Comparison of ENCODE assay signal across 15 cellular contexts in the genomic region with DNA sequence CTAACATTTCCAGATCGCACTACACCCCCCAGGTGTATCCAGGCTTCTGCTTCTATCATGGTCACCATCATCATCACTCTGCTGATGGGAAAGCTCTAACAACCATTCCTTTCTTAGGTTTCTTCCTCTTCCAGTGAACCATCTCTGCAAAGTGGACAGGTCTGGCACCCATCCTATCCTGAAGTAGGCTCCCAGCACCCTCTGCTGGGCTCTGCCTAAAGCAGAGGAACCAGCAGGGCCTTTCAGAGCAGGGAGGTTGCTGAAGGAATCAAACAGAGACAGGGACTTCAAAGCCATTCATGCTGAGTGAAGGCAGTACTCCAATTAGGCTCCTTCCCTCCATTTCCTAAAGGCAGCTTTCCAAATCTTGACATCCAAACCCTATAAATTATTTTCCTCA. TPM values are rescaled to one million over a fixed set of nuclear protein-coding genes. Genes with fewer than 3 reads are reported as not detected.
DNase-seq lines count a peak whose midpoint lies in the region; ATAC-seq, FAIRE-seq and TF ChIP-seq lines count a peak whose summit lies in the region.
"Had no signal": no experiment of that assay in that cellular context is flagged by ENCODE, and none has a peak within 500 bp of the region (broad histone marks: within the 10 kb centered on the region; RNA-seq: fewer than 3 reads in every experiment).

No MANE protein-coding gene starts in this region.

- no peak for TF ChIP-seq RAD21 in HepG2 (CRISPR knock-in tag; IDR thresholded peaks at IDR 0.05)

- H2AFZ ChIP-seq in HepG2 (ENCODE audit: low read length), result no peak overlapping the region

- no peaks in the 10 kb centered on the region for H3K79me2 ChIP-seq in HepG2 (ENCODE audit: insufficient read depth, low read length)

- TF ChIP-seq EP300 in HepG2 (IDR thresholded peaks at IDR 0.05; ENCODE audit: low read depth in 2 of 2, low read length in 2 of 2) (no peak), HepG2 (CRISPR knock-in tag; IDR thresholded peaks at IDR 0.05; ENCODE audit: borderline replicate concordance) (no peak)

- no peak overlapping the region for H3K27ac Mint-ChIP-seq in chondrocyte (ENCODE audit: unreplicated experiment)
- no peak overlapping the region for H3K27ac Mint-ChIP-seq in stimulated activated effector memory CD8-positive, alpha-beta T cell treated with anti-CD3 and anti-CD28 coated beads, Interleukin-12 subunit alpha, Interleukin-12 subunit beta, amount 100 ng/mL, for 72 hours
- H3K27ac Mint-ChIP-seq: T-helper 1 cell treated with Interleukin-12 subunit alpha and Interleukin-12 subunit beta and Interleukin-4 antibody, amounts not matched to agents 30 μg/mL and 1 μg/mL, for 36 hours had no signal

- H3K27ac ChIP-seq in HepG2 (ENCODE audit: extremely low read length, insufficient read depth, low read length), result no peak overlapping the region
- H3K27ac ChIP-seq in right lobe of liver, result no peak overlapping the region
- H3K27ac ChIP-seq: cardiac muscle cell, gastroesophageal sphincter had no signal

- no peak overlapping the region for H3K4me2 ChIP-seq in HepG2 (ENCODE audit: low read depth, low read length)

- POLR2A ChIA-PET in HepG2 (lab: Yijun Ruan, JAX), result no interaction called here

- peak; percentile 51 for TF ChIP-seq CTCF in HepG2 (CRISPR knock-in tag; IDR thresholded peaks at IDR 0.05)
- TF ChIP-seq CTCF in right lobe of liver (IDR thresholded peaks at IDR 0.05), result no peak
- peak; percentile 15 for TF ChIP-seq CTCF in chondrocyte (IDR thresholded peaks at IDR 0.05)

- no peaks in the 10 kb centered on the region for H3K4me1 Mint-ChIP-seq in chondrocyte (ENCODE audit: low read depth)
- no peaks in the 10 kb centered on the region for H3K4me1 Mint-ChIP-seq in stimulated activated effector memory CD8-positive, alpha-beta T cell treated with anti-CD3 and anti-CD28 coated beads, Interleukin-12 subunit alpha, Interleukin-12 subunit beta, amount 100 ng/mL, for 72 hours

- H3K4me3 ChIP-seq in HepG2 (replicated peaks in 1 of 3; ENCODE audit: insufficient read depth in 1 of 3, low read depth in 2 of 3, low read length in 3 of 3) (no peak overlapping the region), right lobe of liver (no peak overlapping the region)
- H3K4me3 ChIP-seq: cardiac muscle cell, gastroesophageal sphincter had no signal

- CTCF ChIA-PET in HepG2 (lab: Yijun Ruan, JAX; ENCODE audit: low intra/inter-chr PET ratio, low total read pairs), result interaction anchor here (1.5 to 1.6 kb wide), 3 partner anchors 14 to 1170 kb away, joined by 3 to 10 read pairs (median 6); no protein-coding TSS in a partner anchor

- H3K4me3 Mint-ChIP-seq in chondrocyte (ENCODE audit: unreplicated experiment), result no peak overlapping the region
- no peak overlapping the region for H3K4me3 Mint-ChIP-seq in stimulated activated effector memory CD8-positive, alpha-beta T cell treated with anti-CD3 and anti-CD28 coated beads, Interleukin-12 subunit alpha, Interleukin-12 subunit beta, amount 100 ng/mL, for 72 hours
- H3K4me3 Mint-ChIP-seq: T-helper 1 cell treated with Interleukin-12 subunit alpha and Interleukin-12 subunit beta and Interleukin-4 antibody, amounts not matched to agents 30 μg/mL and 1 μg/mL, for 36 hours had no signal

- H4K20me1 ChIP-seq in HepG2 (ENCODE audit: insufficient read depth, low read length), result no peaks in the 10 kb centered on the region

- no peak for FAIRE-seq in HepG2 (lab: Jason Lieb, UNC)

- H3K36me3 Mint-ChIP-seq in chondrocyte (ENCODE audit: low read depth), result no peaks in the 10 kb centered on the region
- no peaks in the 10 kb centered on the region for H3K36me3 Mint-ChIP-seq in stimulated activated effector memory CD8-positive, alpha-beta T cell treated with anti-CD3 and anti-CD28 coated beads, Interleukin-12 subunit alpha, Interleukin-12 subunit beta, amount 100 ng/mL, for 72 hours

- H3K9me3 ChIP-seq in HepG2 (ENCODE audit: low read length) (no peaks in the 10 kb centered on the region), right lobe of liver (no peaks in the 10 kb centered on the region)
- H3K9me3 ChIP-seq: gastroesophageal sphincter had no signal

- H3K27me3 Mint-ChIP-seq in chondrocyte (ENCODE audit: low read depth), result peaks cover 32% of the 10 kb centered on the region

- H3K9me3 Mint-ChIP-seq in chondrocyte (ENCODE audit: low read depth), result no peaks in the 10 kb centered on the region
- H3K9me3 Mint-ChIP-seq in stimulated activated effector memory CD8-positive, alpha-beta T cell treated with anti-CD3 and anti-CD28 coated beads, Interleukin-12 subunit alpha, Interleukin-12 subunit beta, amount 100 ng/mL, for 72 hours, result no peaks in the 10 kb centered on the region
- H3K9me3 Mint-ChIP-seq: T-helper 1 cell treated with Interleukin-12 subunit alpha and Interleukin-12 subunit beta and Interleukin-4 antibody, amounts not matched to agents 30 μg/mL and 1 μg/mL, for 36 hours had no signal

- no peak overlapping the region for H3K9ac ChIP-seq in HepG2 (ENCODE audit: insufficient read depth, low read depth, low read length)

- no peaks in the 10 kb centered on the region for H3K4me1 ChIP-seq in HepG2 (ENCODE audit: insufficient read depth, low read length)
- H3K4me1 ChIP-seq in right lobe of liver, result no peaks in the 10 kb centered on the region
- H3K4me1 ChIP-seq: gastroesophageal sphincter had no signal

- in situ Hi-C loops in HepG2 (cut with HindIII; ENCODE audit: extremely low pct_ligation_motif_present, low pct_unique_long_range_greater_than_20kb), result loop anchor here (5.0 to 25.0 kb wide), 3 partner anchors 448 to 1168 kb away; no protein-coding TSS in a partner anchor

- intact Hi-C loops in HepG2 (cut with micrococcal nuclease; ENCODE audit: unreplicated experiment), result loop anchor here (5.0 kb wide), 3 partner anchors 252 to 1113 kb away; no protein-coding TSS in a partner anchor
- intact Hi-C loops in right lobe of liver (cut with DNase I), result no loop called here

- H3K36me3 ChIP-seq in HepG2 (replicated peaks in 1 of 2; ENCODE audit: control insufficient read depth in 1 of 2, insufficient read depth in 2 of 2, low read length in 2 of 2), result no peaks in the 10 kb centered on the region
- H3K36me3 ChIP-seq in right lobe of liver, result no peaks in the 10 kb centered on the region
- H3K36me3 ChIP-seq: cardiac muscle cell, gastroesophageal sphincter had no signal

- WGBS in HepG2 (ENCODE audit: low lambda C conversion rate), result 31% methylated on average over 1 of the region's 1 CpG
- WGBS in right lobe of liver (ENCODE audit: insufficient coverage, low coverage, low lambda C conversion rate, missing lambda C conversion rate), result 85% methylated on average over 1 of the region's 1 CpG

- TF ChIP-seq POLR2A in HepG2 (IDR thresholded peaks at IDR 0.05; ENCODE audit: insufficient read depth in 1 of 2, low read depth in 2 of 2, low read length in 2 of 2) (no peak), right lobe of liver (IDR thresholded peaks at IDR 0.05) (no peak)

- DNase-seq in HepG2 (ENCODE audit: low spot score), result no peak
- no peak for DNase-seq in right lobe of liver
- peak; percentile 29 for DNase-seq in NCI-H526 treated with DMSO at 0.1 percent for 48 hours (lab: John Stamatoyannopoulos, UW)
- DNase-seq in chondrocyte (ENCODE audit: low spot score), result no peak
- no peak for DNase-seq in NCI-H774 (lab: John Stamatoyannopoulos, UW)
- DNase-seq in nucleus accumbens (lab: John Stamatoyannopoulos, UW), result no peak
- DNase-seq in RPMI8226, result no peak
- DNase-seq in stimulated activated effector memory CD8-positive, alpha-beta T cell treated with anti-CD3 and anti-CD28 coated beads, Interleukin-12 subunit alpha, Interleukin-12 subunit beta, amount 100 ng/mL, for 72 hours (ENCODE audit: low spot score in 2 of 2), result no peak
- DNase-seq: GOT3, midbrain, NCI-H2029 had no signal

- ATAC-seq in HepG2 (peak; percentile 83), right lobe of liver (no peak)
- ATAC-seq in stimulated activated effector memory CD8-positive, alpha-beta T cell treated with anti-CD3 and anti-CD28 coated beads, Interleukin-12 subunit alpha, Interleukin-12 subunit beta, amount 100 ng/mL, for 72 hours, result no peak
- ATAC-seq: gastroesophageal sphincter, sciatic nerve had no signal

- no TSS peak for BruUV-seq in HepG2 (replicated peaks; lab: Mats Ljungman, UMichigan)

- H3K27me3 ChIP-seq in HepG2 (ENCODE audit: control insufficient read depth in 1 of 2, insufficient read depth in 2 of 2, low read length in 2 of 2) (no peaks in the 10 kb centered on the region; a peak in 1 of 5 replicates), right lobe of liver (no peaks in the 10 kb centered on the region)

TF ChIP-seq in HepG2, 621 proteins besides CTCF, POLR2A, EP300 and RAD21:
- TF ChIP-seq ZFP1 (CRISPR knock-in tag; IDR thresholded peaks at IDR 0.05) (no peak), SMC3 (IDR thresholded peaks at IDR 0.05; ENCODE audit: low read length) (peak; percentile 7; the same call in 1 of the 2 replicates), STAG1 (CRISPR knock-in tag; IDR thresholded peaks at IDR 0.05) (peak; percentile 71)

RNA-seq across cellular contexts. Expression of gene SATB2, which starts 27.2 kb away (rescaled TPM):
- total RNA-seq in HepG2 (2016; rRNA removed; fragmentation: Illumina TruSeq; extraction: Trizol) (5.2 and 5.5 TPM in 2 replicates), right lobe of liver (1 to 10 TPM; 3.3 to 8.5 (median 6.0) TPM), chondrocyte (10.5 to 12.0 TPM (median 11.6 TPM) in 3 replicates)
- 33.3 and 40.2 TPM in 2 replicates for total RNA-seq in HepG2 (2016; cell fraction: cytosol; rRNA removed; fragmentation: Illumina TruSeq; extraction: Trizol; ENCODE audit: low read depth)
- 4.6 and 5.5 TPM in 2 replicates for total RNA-seq in HepG2 (2016; cell fraction: insoluble cytoplasmic fraction; rRNA removed; fragmentation: Illumina TruSeq; extraction: Trizol)
- total RNA-seq in HepG2 (2016; cell fraction: membrane; rRNA removed; fragmentation: Illumina TruSeq; extraction: Trizol), result 10.3 and 11.5 TPM in 2 replicates
- 14.8 and 18.4 TPM in 2 replicates for total RNA-seq in HepG2 (2016; cell fraction: nucleus; rRNA removed; fragmentation: Illumina TruSeq; extraction: Trizol)
- 2.5 and 4.3 TPM in 2 replicates for polyA plus RNA-seq in HepG2 (2011; rRNA removed)
- 1.4 and 1.8 TPM in 2 replicates for polyA plus RNA-seq in HepG2 (2011; cell fraction: cytosol; rRNA removed)
- 10.0 and 10.6 TPM in 2 replicates for polyA plus RNA-seq in HepG2 (2011; cell fraction: nucleus; rRNA removed)
- polyA plus RNA-seq in HepG2 (2012), result 2.3 and 3.7 TPM in 2 replicates
- polyA plus RNA-seq in HepG2 (2016; cell fraction: cytosol; fragmentation: Illumina TruSeq; extraction: Trizol; ENCODE audit: low read depth), result 0.33 and 0.40 TPM in 2 replicates
- 6.6 and 7.2 TPM in 2 replicates for polyA plus RNA-seq in HepG2 (2016; cell fraction: insoluble cytoplasmic fraction; fragmentation: Illumina TruSeq; extraction: Trizol; ENCODE audit: low read depth)
- polyA plus RNA-seq in HepG2 (2016; cell fraction: membrane; fragmentation: Illumina TruSeq; extraction: Trizol; ENCODE audit: low read depth), result 1.7 and 1.9 TPM in 2 replicates
- 12.5 and 13.9 TPM in 2 replicates for polyA plus RNA-seq in HepG2 (2016; cell fraction: nucleus; fragmentation: Illumina TruSeq; extraction: Trizol; ENCODE audit: insufficient read depth, low read depth)
- polyA minus RNA-seq in HepG2 (2011; rRNA and poly(A)+ RNA removed; ENCODE audit: low replicate concordance), result 4.6 and 7.1 TPM in 2 replicates
- 2.8 and 3.7 TPM in 2 replicates for polyA minus RNA-seq in HepG2 (2011; cell fraction: cytosol; rRNA and poly(A)+ RNA removed)
- 19.8 and 22.8 TPM in 2 replicates for polyA minus RNA-seq in HepG2 (2011; cell fraction: nucleus; rRNA and poly(A)+ RNA removed)

Comparison
In these comparisons a context has a peak if more than half of its experiments do, and no peak if none do; other contexts are left out.
1. CTCF ChIP-seq: peak in HepG2 (single experiment) and chondrocyte (single experiment); none in right lobe of liver (0 of 4).